In genomic region chr7:134625571-134625970, GRCh38 we compare ENCODE assay signal across 19 cellular contexts. TPM values are rescaled to one million over a fixed set of nuclear protein-coding genes. Genes with fewer than 3 reads are reported as not detected.
DNase-seq lines count a peak whose midpoint lies in the region; ATAC-seq and TF ChIP-seq lines count a peak whose summit lies in the region.
"Had no signal": no experiment of that assay in that cellular context is flagged by ENCODE, and none has a peak within 500 bp of the region (broad histone marks: within the 10 kb centered on the region; RNA-seq: fewer than 3 reads in every experiment).

No MANE protein-coding gene starts in this region.

- H3K27me3 ChIP-seq in brain microvascular endothelial cell (replicated peaks) (no peaks in the 10 kb centered on the region), foreskin keratinocyte (no peaks in the 10 kb centered on the region)
- H3K27me3 ChIP-seq: right atrium auricular region had no signal

- H3K4me1 ChIP-seq in foreskin keratinocyte = peaks cover 19% of the 10 kb centered on the region
- H3K4me1 ChIP-seq: heart left ventricle, lower lobe of right lung, right atrium auricular region had no signal

- H3K27ac ChIP-seq in brain microvascular endothelial cell = no peak overlapping the region
- peak overlapping the region; percentile 89 for H3K27ac ChIP-seq in foreskin keratinocyte
- H3K27ac ChIP-seq: heart left ventricle, lower lobe of right lung, right atrium auricular region had no signal

- peak; percentile 82 for ATAC-seq in foreskin keratinocyte
- no peak for ATAC-seq in GM21723 (IDR thresholded peaks at IDR 0.05; ENCODE audit: unreplicated experiment)
- ATAC-seq in HG02798 (IDR thresholded peaks at IDR 0.05; ENCODE audit: poor library complexity, unreplicated experiment) = no peak
- ATAC-seq: activated CD8-positive, alpha-beta T cell treated with anti-CD3 and anti-CD28 coated beads for 36 hours; heart left ventricle; lower lobe of right lung; stimulated activated effector memory CD8-positive, alpha-beta T cell treated with anti-CD3 and anti-CD28 coated beads, Interleukin-12 subunit alpha, Interleukin-12 subunit beta, amount 100 ng/mL, for 72 hours had no signal

- no peak overlapping the region for H3K4me3 ChIP-seq in brain microvascular endothelial cell (ENCODE audit: low read depth, low read length)
- H3K4me3 ChIP-seq: heart left ventricle, lower lobe of right lung, right atrium auricular region had no signal

- no peaks in the 10 kb centered on the region for H3K36me3 ChIP-seq in brain microvascular endothelial cell (replicated peaks)
- H3K36me3 ChIP-seq: heart left ventricle, lower lobe of right lung, right atrium auricular region had no signal

- in situ Hi-C loops in brain microvascular endothelial cell (cut with HindIII; ENCODE audit: low pct_ligation_motif_present, low sequenced_read_pairs) = no loop called here

- no peak for TF ChIP-seq CTCF in brain microvascular endothelial cell (IDR thresholded peaks at IDR 0.05; ENCODE audit: low read depth, low read length, missing control alignments)
- no peak for TF ChIP-seq CTCF in foreskin keratinocyte (conservative IDR thresholded peaks at IDR 0.05)

- DNase-seq in AG08396 (ENCODE audit: low spot score) (peak; percentile 37), HT1080 (ENCODE audit: low read depth) (peak; percentile 40), brain microvascular endothelial cell (peak; percentile 40), foreskin keratinocyte (peak; percentile 84 to 86), cerebellar cortex (ENCODE audit: low spot score) (no peak), RPMI8226 (no peak)
- DNase-seq: activated CD4-positive, CD25-positive, alpha-beta regulatory T cell; activated CD8-positive, alpha-beta T cell treated with anti-CD3 and anti-CD28 coated beads for 36 hours; activated T-cell treated with anti-CD3 and anti-CD28 coated beads, Interleukin-2, amount 50 U/mL, for 24 hours; H7; heart left ventricle; lower lobe of right lung; naive B cell; NCI-H1694 treated with DMSO at 0.1 percent for 48 hours; NCI-H226 had no signal

RNA-seq across cellular contexts. Expression of gene BPGM, which starts 21.1 kb away (rescaled TPM):
- 8.7 and 9.4 TPM in 2 replicates for total RNA-seq in HT1080 (2014; rRNA removed; shearing (Covaris generic))
- polyA plus RNA-seq in HT1080 (2015; cell fraction: cytosol; rRNA removed) = 10.6 and 12.2 TPM in 2 replicates
- 4.1 and 6.1 TPM in 2 replicates for polyA plus RNA-seq in HT1080 (2015; cell fraction: nucleus; rRNA removed)
- 20.6 and 28.0 TPM in 2 replicates for total RNA-seq in foreskin keratinocyte
- polyA plus RNA-seq in foreskin keratinocyte = 16.8 and 20.6 TPM in 2 replicates

Comparison
In these comparisons a context has a peak if more than half of its experiments do, and no peak if none do; other contexts are left out.
1. DNase-seq: peak in AG08396 (single experiment), HT1080 (single experiment), brain microvascular endothelial cell (single experiment) and foreskin keratinocyte (2 of 2); none in cerebellar cortex (single experiment) and RPMI8226 (single experiment).